7 cellular contexts compared by ENCODE assay signal in the genomic region with DNA sequence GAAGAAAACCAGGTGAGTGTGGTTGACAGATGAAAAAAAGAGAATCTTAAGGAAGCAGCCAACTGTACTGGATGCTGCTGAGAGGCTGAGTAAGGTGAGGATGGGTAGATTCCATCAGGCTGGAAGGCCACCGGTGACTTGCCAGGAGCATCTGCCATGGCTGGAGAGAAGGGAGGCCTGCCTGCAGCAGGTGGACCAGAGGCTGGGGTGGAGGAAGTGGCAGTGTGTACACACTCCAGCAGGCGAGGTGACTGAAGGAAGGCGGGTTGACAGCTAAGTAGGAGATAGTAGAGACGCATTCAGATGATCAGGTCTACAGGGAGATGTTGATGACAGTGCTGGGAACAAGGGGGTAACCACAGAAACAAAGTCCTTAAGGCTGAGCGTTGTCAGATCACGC.
"Had no signal": no experiment of that assay in that cellular context is flagged by ENCODE, and none has a peak within 500 bp of the region (broad histone marks: within the 10 kb centered on the region; RNA-seq: fewer than 3 reads in every experiment).

No MANE protein-coding gene starts in this region.

- H3K4me3 ChIP-seq: GM23248, HAP-1 had no signal

- H3K27ac Mint-ChIP-seq: HFFc6 had no signal

- H3K4me3 Mint-ChIP-seq: HFFc6 had no signal

- H3K36me3 ChIP-seq: HAP-1 had no signal

- H3K4me1 ChIP-seq: HAP-1 had no signal

- DNase-seq: GM23248, GOT3, H7, HFFc6, IMR-90 had no signal

- ATAC-seq: HCT116 had no signal

- H3K27ac ChIP-seq: GM23248 had no signal

- H3K9me3 ChIP-seq: HAP-1 had no signal
